In the genomic region with DNA sequence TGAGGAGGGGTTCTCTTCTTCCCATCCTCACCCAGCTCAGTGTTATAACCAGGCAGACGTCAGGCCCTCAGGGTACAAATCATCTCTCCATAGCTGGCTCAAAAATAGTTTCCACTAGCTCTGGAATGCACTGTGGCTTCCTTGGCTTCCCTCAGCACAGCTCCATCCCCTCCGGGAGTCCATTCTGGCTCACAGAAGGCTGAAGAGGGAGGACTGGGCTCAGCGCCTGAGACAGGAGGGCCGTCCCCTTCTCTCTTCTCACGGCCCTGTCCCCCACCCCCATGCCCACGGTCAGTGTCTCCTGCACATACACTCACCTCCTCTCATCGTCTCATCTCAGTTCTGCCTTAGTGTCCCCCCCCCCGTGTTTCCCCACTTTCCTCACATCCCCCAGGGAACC, we compare ENCODE assay signal across 9 cellular contexts. TPM values are rescaled to one million over a fixed set of nuclear protein-coding genes. Genes with fewer than 3 reads are reported as not detected.
DNase-seq lines count a peak whose midpoint lies in the region; ATAC-seq, FAIRE-seq and TF ChIP-seq lines count a peak whose summit lies in the region.
"Had no signal": no experiment of that assay in that cellular context is flagged by ENCODE, and none has a peak within 500 bp of the region (broad histone marks: within the 10 kb centered on the region; RNA-seq: fewer than 3 reads in every experiment).

No MANE protein-coding gene starts in this region.

- H3K27me3 ChIP-seq in astrocyte (ENCODE audit: insufficient read depth, low read length): no peaks in the 10 kb centered on the region
- no peaks in the 10 kb centered on the region for H3K27me3 ChIP-seq in sigmoid colon
- no peaks in the 10 kb centered on the region for H3K27me3 ChIP-seq in CD4-positive, alpha-beta T cell (ENCODE audit: control insufficient read depth, insufficient read depth, low read length)

- H3K27ac ChIP-seq in astrocyte (ENCODE audit: low read depth, low read length): peak overlapping the region; percentile 83
- peak overlapping the region; percentile 81 to 94 (median 92) for H3K27ac ChIP-seq in sigmoid colon
- no peak overlapping the region for H3K27ac ChIP-seq in CD4-positive, alpha-beta T cell (ENCODE audit: low read depth, low read length)

- peak overlapping the region; percentile 74 for H3K9ac ChIP-seq in astrocyte (ENCODE audit: low read length)

- TF ChIP-seq POLR2A in sigmoid colon (IDR thresholded peaks at IDR 0.05): no peak

- WGBS in sigmoid colon, 2 donors: 53 to 73% methylated on average over 8 of the region's 8 CpGs

- H3K36me3 ChIP-seq in astrocyte (ENCODE audit: insufficient read depth, low read length) (peaks cover 4% of the 10 kb centered on the region), sigmoid colon (no peaks in the 10 kb centered on the region)

- H3K4me3 Mint-ChIP-seq in astrocyte (ENCODE audit: unreplicated experiment): peak overlapping the region; percentile 8
- H3K4me3 Mint-ChIP-seq in CD4-positive, alpha-beta T cell: no peak overlapping the region

- POLR2A ChIA-PET in CD4-positive, alpha-beta T cell (lab: Charles Lee): no interaction called here

- peaks cover 9% of the 10 kb centered on the region for H3K79me2 ChIP-seq in astrocyte (ENCODE audit: insufficient read depth, low read length)

- no peaks in the 10 kb centered on the region for H3K27me3 Mint-ChIP-seq in astrocyte (ENCODE audit: low read depth, unreplicated experiment)
- H3K27me3 Mint-ChIP-seq in CD4-positive, alpha-beta T cell: peaks cover 5% of the 10 kb centered on the region

- peaks cover 39% of the 10 kb centered on the region for H3K4me1 Mint-ChIP-seq in astrocyte (ENCODE audit: low read depth, unreplicated experiment)
- H3K4me1 Mint-ChIP-seq in CD4-positive, alpha-beta T cell (ENCODE audit: low read depth): peaks cover 12% of the 10 kb centered on the region

- TF ChIP-seq CTCF in astrocyte (IDR thresholded peaks at IDR 0.05; ENCODE audit: insufficient read depth, low read depth, low read length) (no peak), sigmoid colon (IDR thresholded peaks at IDR 0.05) (no peak)
- TF ChIP-seq CTCF in CD4-positive, alpha-beta T cell (IDR thresholded peaks at IDR 0.05): no peak

- peaks cover 17% of the 10 kb centered on the region for H3K36me3 Mint-ChIP-seq in astrocyte (ENCODE audit: low read depth, unreplicated experiment)
- no peaks in the 10 kb centered on the region for H3K36me3 Mint-ChIP-seq in CD4-positive, alpha-beta T cell (ENCODE audit: low read depth)

- CTCF ChIA-PET in CD4-positive, alpha-beta T cell (lab: Charles Lee): no interaction called here

- H3K9me3 ChIP-seq in astrocyte (ENCODE audit: insufficient read depth, low read depth, low read length) (no peaks in the 10 kb centered on the region), sigmoid colon (no peaks in the 10 kb centered on the region)
- H3K9me3 ChIP-seq in CD4-positive, alpha-beta T cell (ENCODE audit: control insufficient read depth, low read length): no peaks in the 10 kb centered on the region

- DNase-seq in C1 segment of cervical spinal cord (lab: John Stamatoyannopoulos, UW) (peak in 8 of 14 donors; percentile 40 to 81 (median 74)), astrocyte (ENCODE audit: low read depth) (peak; percentile 93), left ventricle myocardium superior (peak; percentile 84), sigmoid colon (peak; percentile 92), NCI-H524 (lab: John Stamatoyannopoulos, UW) (no peak), LoVo (ENCODE audit: low spot score) (no peak), NCI-H82 (lab: John Stamatoyannopoulos, UW) (no peak)
- no peak for DNase-seq in CD4-positive, alpha-beta T cell
- DNase-seq: NCI-H1436 treated with DMSO at 0.1 percent for 48 hours had no signal

- peaks cover 6% of the 10 kb centered on the region for H4K20me1 ChIP-seq in astrocyte (ENCODE audit: insufficient read depth, low read length)

- intact Hi-C loops in left ventricle myocardium superior (cut with micrococcal nuclease): no loop called here
- intact Hi-C loops in sigmoid colon (cut with DNase I): loop anchor here (5.0 to 10.0 kb wide), 2 partner anchors 57 to 274 kb away; a partner anchor contains a TSS
- intact Hi-C loops in CD4-positive, alpha-beta T cell (cut with DNase I, micrococcal nuclease): no loop called here

- ATAC-seq in left ventricle myocardium superior: peak; percentile 83
- ATAC-seq in CD4-positive, alpha-beta T cell (ENCODE audit: poor library complexity): no peak

- no peaks in the 10 kb centered on the region for H3K9me3 Mint-ChIP-seq in astrocyte (ENCODE audit: unreplicated experiment)
- H3K9me3 Mint-ChIP-seq in CD4-positive, alpha-beta T cell: no peaks in the 10 kb centered on the region

- peak overlapping the region; percentile 69 for H3K4me2 ChIP-seq in astrocyte (ENCODE audit: low read length)

- H2AFZ ChIP-seq in astrocyte (ENCODE audit: low read depth, low read length): no peak overlapping the region

- H3K4me1 ChIP-seq in astrocyte (ENCODE audit: insufficient read depth, low read length): peaks cover 41% of the 10 kb centered on the region
- H3K4me1 ChIP-seq in sigmoid colon: peaks cover 0 to 71% (median 62%) of the 10 kb centered on the region in 4 donors

- H3K27ac Mint-ChIP-seq in astrocyte (ENCODE audit: unreplicated experiment): peak overlapping the region; percentile 95
- no peak overlapping the region for H3K27ac Mint-ChIP-seq in CD4-positive, alpha-beta T cell

- no peak overlapping the region for H3K4me3 ChIP-seq in astrocyte (ENCODE audit: insufficient read depth, low read depth, low read length)
- peak overlapping the region in 1 of 4 donors; percentile 6 for H3K4me3 ChIP-seq in sigmoid colon

- no peak for TF ChIP-seq EP300 in sigmoid colon (IDR thresholded peaks at IDR 0.05)

- no peak for FAIRE-seq in astrocyte (lab: Jason Lieb, UNC)

RNA-seq across cellular contexts. Expression of a gene that starts 50.1 kb away (rescaled TPM):
- 25.4 and 38.3 TPM in 2 replicates for total RNA-seq in astrocyte
- 7.1 TPM for total RNA-seq in left ventricle myocardium superior
- total RNA-seq in sigmoid colon: 10 to 100 TPM; 16.7 to 22.4 (median 19.8) TPM
- 10 to 100 TPM; 18.0 to 25.1 (median 20.3) TPM for polyA plus RNA-seq in sigmoid colon
- total RNA-seq in CD4-positive, alpha-beta T cell: 10 to 100 TPM; 19.5 to 19.7 TPM

Comparison
In these comparisons a context has a peak if more than half of its experiments do, and no peak if none do; other contexts are left out.
1. DNase-seq: peak in C1 segment of cervical spinal cord (8 of 14), astrocyte (single experiment), left ventricle myocardium superior (single experiment) and sigmoid colon (single experiment); none in NCI-H524 (0 of 2), CD4-positive, alpha-beta T cell (0 of 10), LoVo (single experiment) and NCI-H82 (single experiment).